In genomic region chr9:131010482-131011273, GRCh38 we compare ENCODE assay signal across 21 cellular contexts. TPM values are rescaled to one million over a fixed set of nuclear protein-coding genes. Genes with fewer than 3 reads are reported as not detected.
"Had no signal": no experiment of that assay in that cellular context is flagged by ENCODE, and none has a peak within 500 bp of the region (broad histone marks: within the 10 kb centered on the region; RNA-seq: fewer than 3 reads in every experiment).

No MANE protein-coding gene starts in this region.

- H3K4me3 ChIP-seq: esophagus muscularis mucosa, left lung, ovary, sigmoid colon, thoracic aorta had no signal

- H3K27ac ChIP-seq: esophagus muscularis mucosa, foreskin keratinocyte, left lung, ovary, sigmoid colon, thoracic aorta, vagina had no signal

- DNase-seq: activated CD4-positive, alpha-beta T cell treated with anti-CD3 and anti-CD28 coated beads for 1 hour; activated CD4-positive, alpha-beta T cell treated with anti-CD3 and anti-CD28 coated beads, Interleukin-2, amount 50 U/mL, for 48 hours; activated CD8-positive, alpha-beta memory T cell treated with anti-CD3 and anti-CD28 coated beads, Interleukin-2, amount 10 ng/mL, durations not matched to agents 7 days and 5 days; activated effector memory CD4-positive, alpha-beta T cell treated with anti-CD3 and anti-CD28 coated beads, Interleukin-2, amount 50 U/mL, for 16 hours; activated naive CD8-positive, alpha-beta T cell treated with anti-CD3 and anti-CD28 coated beads for 36 hours; activated T-cell treated with anti-CD3 and anti-CD28 coated beads, Interleukin-2, amount 50 U/mL, for 24 hours; anterior cingulate cortex; foreskin keratinocyte; head of caudate nucleus; islet precursor cell; left lung; nephron progenitor cell; ovary; sigmoid colon; stimulated activated CD4-positive, alpha-beta T cell treated with anti-CD3 and anti-CD28 coated beads, Interleukin-4, amount 100 ng/mL, for 1 hour; stimulated activated CD8-positive, alpha-beta memory T cell treated with anti-CD3 and anti-CD28 coated beads, Interleukin-4, amount 100 ng/mL, for 48 hours; stimulated activated naive CD8-positive, alpha-beta T cell treated with anti-CD3 and anti-CD28 coated beads, Interleukin-15, Interleukin-2, amounts not matched to agents 100 U/mL and 50 U/mL, for 24 hours had no signal

- H3K4me1 ChIP-seq: breast epithelium, foreskin keratinocyte had no signal

- ATAC-seq: activated CD8-positive, alpha-beta memory T cell treated with anti-CD3 and anti-CD28 coated beads, Interleukin-2, amount 10 ng/mL, durations not matched to agents 7 days and 5 days; foreskin keratinocyte; left lung; stimulated activated naive CD8-positive, alpha-beta T cell treated with anti-CD3 and anti-CD28 coated beads, Interleukin-15, Interleukin-2, amounts not matched to agents 100 U/mL and 50 U/mL, for 24 hours had no signal

- H3K36me3 ChIP-seq: breast epithelium, esophagus muscularis mucosa, left lung, ovary, sigmoid colon, thoracic aorta, vagina had no signal

- H3K27me3 ChIP-seq: ovary, vagina had no signal

- H3K9me3 ChIP-seq: breast epithelium, esophagus muscularis mucosa, left lung, ovary, sigmoid colon, thoracic aorta, vagina had no signal

RNA-seq across cellular contexts. Expression of gene LAMC3, which starts 1.7 kb away (rescaled TPM):
- total RNA-seq: foreskin keratinocyte had no signal
- polyA plus RNA-seq: foreskin keratinocyte had no signal
